15 cellular contexts compared by ENCODE assay signal in the genomic region with DNA sequence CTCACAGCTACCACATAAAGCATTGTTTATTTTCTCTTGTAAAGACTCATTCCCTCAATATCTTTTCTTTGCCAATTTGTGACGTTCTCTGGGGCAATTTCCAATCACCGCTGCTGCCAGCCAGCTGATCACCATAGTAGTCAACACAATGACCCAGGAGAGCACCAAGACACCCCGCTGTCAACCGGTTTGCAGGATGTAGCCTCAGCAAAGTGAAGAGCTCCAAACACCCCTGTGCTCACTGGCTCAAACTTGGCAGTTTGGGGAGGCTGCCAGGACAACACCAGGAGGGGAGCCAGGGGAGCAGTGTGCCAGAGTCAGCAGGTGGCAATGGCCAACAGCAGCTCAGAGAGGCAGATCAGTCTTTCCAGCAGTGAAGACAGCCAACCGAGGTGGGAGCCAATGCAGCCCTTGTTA.
DNase-seq lines count a peak whose midpoint lies in the region; ATAC-seq, FAIRE-seq and TF ChIP-seq lines count a peak whose summit lies in the region.
"Had no signal": no experiment of that assay in that cellular context is flagged by ENCODE, and none has a peak within 500 bp of the region (broad histone marks: within the 10 kb centered on the region; RNA-seq: fewer than 3 reads in every experiment).

No MANE protein-coding gene starts in this region.

- no peak overlapping the region for H3K9ac ChIP-seq in IMR-90 (ENCODE audit: low read depth, low read length)
- no peak overlapping the region for H3K9ac ChIP-seq in smooth muscle cell (ENCODE audit: low read depth)

- POLR2A ChIA-PET in IMR-90 (lab: Charles Lee; ENCODE audit: unreplicated experiment) (no interaction called here), Caco-2 (lab: Charles Lee) (no interaction called here)

- H3K4me3 Mint-ChIP-seq in Caco-2 (ENCODE audit: unreplicated experiment), result no peak overlapping the region
- H3K4me3 Mint-ChIP-seq: CD14-positive monocyte, T-cell had no signal

- H3K36me3 Mint-ChIP-seq in Caco-2 (ENCODE audit: insufficient read depth, unreplicated experiment), result no peaks in the 10 kb centered on the region
- H3K36me3 Mint-ChIP-seq: CD14-positive monocyte, T-cell had no signal

- peak overlapping the region; percentile 11 for H2AFZ ChIP-seq in IMR-90 (replicated peaks; ENCODE audit: low read length, poor library complexity)
- no peak overlapping the region for H2AFZ ChIP-seq in smooth muscle cell (ENCODE audit: low read depth)

- H3K79me2 ChIP-seq in smooth muscle cell (ENCODE audit: low read depth), result no peaks in the 10 kb centered on the region

- CTCF ChIA-PET in IMR-90 (lab: Yijun Ruan, JAX), result interaction anchor here (0.8 to 1.0 kb wide), 2 partner anchors 9 to 140 kb away, joined by 3 to 4 read pairs; no protein-coding TSS in a partner anchor
- CTCF ChIA-PET in Caco-2 (lab: Charles Lee), result no interaction called here

- in situ Hi-C loops in IMR-90 (cut with MboI; ENCODE audit: low sequenced_read_pairs), result no loop called here

- H3K27ac Mint-ChIP-seq in Caco-2 (ENCODE audit: unreplicated experiment), result no peak overlapping the region
- H3K27ac Mint-ChIP-seq: CD14-positive monocyte, T-cell had no signal

- H2BK5ac ChIP-seq in IMR-90 (ENCODE audit: low read depth, low read length, poor library complexity, severe bottlenecking), result no peak overlapping the region

- no peaks in the 10 kb centered on the region for H4K20me1 ChIP-seq in IMR-90 (ENCODE audit: insufficient read depth, low read length)
- H4K20me1 ChIP-seq in smooth muscle cell (ENCODE audit: low read depth), result no peaks in the 10 kb centered on the region

- H3K27me3 ChIP-seq in IMR-90 (ENCODE audit: control insufficient read depth, insufficient read depth, low read length), result peaks cover 2% of the 10 kb centered on the region
- H3K27me3 ChIP-seq in smooth muscle cell (ENCODE audit: low read depth), result no peaks in the 10 kb centered on the region
- H3K27me3 ChIP-seq in Caco-2 (replicated peaks; ENCODE audit: control insufficient read depth, insufficient read depth, low read length), result no peaks in the 10 kb centered on the region

- H2AK9ac ChIP-seq in IMR-90 (replicated peaks; ENCODE audit: low read depth, low read length, poor library complexity), result no peak overlapping the region

- H3K4me3 ChIP-seq in IMR-90 (ENCODE audit: insufficient read depth, low read depth, low read length) (no peak overlapping the region), smooth muscle cell (no peak overlapping the region), Caco-2 (ENCODE audit: low read depth, low read length) (no peak overlapping the region)
- H3K4me3 ChIP-seq: GM12878 had no signal

- no peak overlapping the region for H3K56ac ChIP-seq in IMR-90 (ENCODE audit: extremely low read depth, insufficient read depth, low read length)

- FAIRE-seq in urothelium cell line (lab: Jason Lieb, UNC), result no peak
- FAIRE-seq: GM12878, kidney had no signal

- no peak for TF ChIP-seq RAD21 in IMR-90 (IDR thresholded peaks at IDR 0.05; ENCODE audit: low read length)

- peaks cover 9% of the 10 kb centered on the region for H3K4me1 ChIP-seq in IMR-90 (ENCODE audit: control insufficient read depth, insufficient read depth, low read length)
- no peaks in the 10 kb centered on the region for H3K4me1 ChIP-seq in smooth muscle cell (ENCODE audit: low read depth)
- H3K4me1 ChIP-seq in Caco-2, result no peaks in the 10 kb centered on the region

- TF ChIP-seq POLR2A in IMR-90 (IDR thresholded peaks at IDR 0.05; ENCODE audit: low read depth, low read length), result no peak

- H3K9me3 ChIP-seq in IMR-90 (ENCODE audit: control insufficient read depth, insufficient read depth, low read length) (no peaks in the 10 kb centered on the region), smooth muscle cell (replicated peaks; ENCODE audit: low read depth) (no peaks in the 10 kb centered on the region), Caco-2 (no peaks in the 10 kb centered on the region)

- dilution Hi-C loops in IMR-90 (cut with HindIII; ENCODE audit: low sequenced_read_pairs, unreplicated experiment), result no loop called here

- H3K23ac ChIP-seq in IMR-90 (ENCODE audit: low read depth, low read length), result no peak overlapping the region

- H3K9me1 ChIP-seq in IMR-90 (ENCODE audit: insufficient read depth, low read length), result peaks cover 7% of the 10 kb centered on the region

- no peaks in the 10 kb centered on the region for H3K79me1 ChIP-seq in IMR-90 (ENCODE audit: low read depth in 1 of 2, low read length in 2 of 2)

- WGBS in IMR-90 (ENCODE audit: extremely low coverage in 2 of 2, insufficient read length in 1 of 2), 2 experiments, result no CpG with 5 or more reads among the region's 5 CpGs
- WGBS in smooth muscle cell (ENCODE audit: low lambda C conversion rate), result 86% methylated on average over 5 of the region's 5 CpGs

- peaks cover 3% of the 10 kb centered on the region for H3K27me3 Mint-ChIP-seq in Caco-2 (ENCODE audit: insufficient read depth, unreplicated experiment)
- H3K27me3 Mint-ChIP-seq: T-cell had no signal

- DNase-seq in IMR-90 (peak; percentile 53), amygdala (lab: John Stamatoyannopoulos, UW) (peak in 34 of 56 donors; percentile 2 to 54 (median 14)), left ventricle myocardium superior (peak; percentile 32), smooth muscle cell (lab: John Stamatoyannopoulos, UW; ENCODE audit: unreplicated experiment) (no peak), Caco-2 (no peak), cerebellum (ENCODE audit: low spot score) (no peak), urothelium cell line (ENCODE audit: low spot score) (no peak)
- DNase-seq: effector CD4-positive, alpha-beta T cell; foreskin melanocyte; kidney; T-cell had no signal

- peak overlapping the region; percentile 57; the same call in 1 of the 2 replicates for H3K27ac ChIP-seq in IMR-90 (ENCODE audit: insufficient read depth, low read length)
- H3K27ac ChIP-seq in smooth muscle cell (ENCODE audit: low read depth), result no peak overlapping the region
- H3K27ac ChIP-seq: RWPE1 had no signal

- intact Hi-C loops in IMR-90 (cut with micrococcal nuclease) (no loop called here), left ventricle myocardium superior (cut with micrococcal nuclease) (no loop called here), Caco-2 (cut with micrococcal nuclease; ENCODE audit: unreplicated experiment) (loop anchor here (10.0 kb wide), 1 partner anchor 728 kb away; no protein-coding TSS in a partner anchor)

- H3K4me2 ChIP-seq in IMR-90 (ENCODE audit: low read depth, low read length) (peak overlapping the region; percentile 82; the same call in 1 of the 2 replicates), smooth muscle cell (peak overlapping the region; percentile 53)

- H4K5ac ChIP-seq in IMR-90 (ENCODE audit: low read depth, low read length), result no peak overlapping the region

- H2AK5ac ChIP-seq in IMR-90 (ENCODE audit: low read depth, low read length), result no peak overlapping the region

- H3F3A ChIP-seq in smooth muscle cell (ENCODE audit: low read depth), result peaks cover 4% of the 10 kb centered on the region

- H3K36me3 ChIP-seq in IMR-90 (ENCODE audit: control insufficient read depth, insufficient read depth, low read length) (no peaks in the 10 kb centered on the region), smooth muscle cell (ENCODE audit: low read depth) (no peaks in the 10 kb centered on the region), Caco-2 (ENCODE audit: control insufficient read depth, insufficient read depth, low read length) (no peaks in the 10 kb centered on the region)

- no peak overlapping the region; the same call in 2 of the 3 replicates for H2BK15ac ChIP-seq in IMR-90 (ENCODE audit: low read depth, low read length)

- H3K4ac ChIP-seq in IMR-90 (ENCODE audit: low read depth, low read length), result peak overlapping the region; percentile 36

- H2BK20ac ChIP-seq in IMR-90 (ENCODE audit: low read depth, low read length), result peak overlapping the region; percentile 30; the same call in 1 of the 2 replicates

- H3K14ac ChIP-seq in IMR-90 (replicated peaks; ENCODE audit: low read depth, low read length), result no peak overlapping the region

- H3K4me1 Mint-ChIP-seq in Caco-2 (ENCODE audit: low read depth, unreplicated experiment), result peaks cover 6% of the 10 kb centered on the region
- H3K4me1 Mint-ChIP-seq: CD14-positive monocyte had no signal

- H2BK120ac ChIP-seq in IMR-90 (ENCODE audit: low read depth, low read length), result peak overlapping the region; percentile 55

- peak; percentile 33 for ATAC-seq in IMR-90 (ENCODE audit: low read depth)
- peak; percentile 67 for ATAC-seq in left ventricle myocardium superior
- no peak for ATAC-seq in GM18909 (IDR thresholded peaks at IDR 0.05; ENCODE audit: poor library complexity, unreplicated experiment)
- ATAC-seq: GM12878, T-cell had no signal

- H3K9me3 Mint-ChIP-seq in Caco-2 (ENCODE audit: unreplicated experiment), result no peaks in the 10 kb centered on the region
- H3K9me3 Mint-ChIP-seq: T-cell had no signal

- H3K18ac ChIP-seq in IMR-90 (ENCODE audit: low read depth, low read length), result peak overlapping the region; percentile 5; the same call in 1 of the 2 replicates

- BruUV-seq in IMR-90 (replicated peaks; lab: Mats Ljungman, UMichigan) (no TSS peak), Caco-2 (replicated peaks; lab: Mats Ljungman, UMichigan) (no TSS peak)

- no peak overlapping the region; a peak in 1 of 4 replicates for H4K8ac ChIP-seq in IMR-90 (ENCODE audit: low read depth in 2 of 2, low read length in 2 of 2)

- no peak overlapping the region for H4K91ac ChIP-seq in IMR-90 (ENCODE audit: insufficient read depth, low read depth, low read length)

- TF ChIP-seq CTCF in IMR-90 (conservative IDR thresholded peaks at IDR 0.05; ENCODE audit: low read depth, low read length) (no peak), smooth muscle cell (IDR thresholded peaks at IDR 0.05; ENCODE audit: borderline replicate concordance, insufficient read depth, poor library complexity, severe bottlenecking) (no peak), Caco-2 (IDR thresholded peaks at IDR 0.05; ENCODE audit: insufficient read depth in 1 of 2, low read depth in 1 of 2, low read length in 1 of 2, severe bottlenecking in 1 of 2, unreplicated experiment in 1 of 2) (no peak)

TF ChIP-seq in IMR-90, 13 proteins besides CTCF, POLR2A, EP300 and RAD21 (continues in another document):
- TF ChIP-seq SMC3 (IDR thresholded peaks at IDR 0.05; ENCODE audit: low read depth, low read length), result no peak
- no peak for TF ChIP-seq RFX5 (IDR thresholded peaks at IDR 0.05; ENCODE audit: low read depth, low read length)
- TF ChIP-seq CEBPB (IDR thresholded peaks at IDR 0.05; ENCODE audit: low read depth, low read length), result no peak
- TF ChIP-seq, protein P1, sequence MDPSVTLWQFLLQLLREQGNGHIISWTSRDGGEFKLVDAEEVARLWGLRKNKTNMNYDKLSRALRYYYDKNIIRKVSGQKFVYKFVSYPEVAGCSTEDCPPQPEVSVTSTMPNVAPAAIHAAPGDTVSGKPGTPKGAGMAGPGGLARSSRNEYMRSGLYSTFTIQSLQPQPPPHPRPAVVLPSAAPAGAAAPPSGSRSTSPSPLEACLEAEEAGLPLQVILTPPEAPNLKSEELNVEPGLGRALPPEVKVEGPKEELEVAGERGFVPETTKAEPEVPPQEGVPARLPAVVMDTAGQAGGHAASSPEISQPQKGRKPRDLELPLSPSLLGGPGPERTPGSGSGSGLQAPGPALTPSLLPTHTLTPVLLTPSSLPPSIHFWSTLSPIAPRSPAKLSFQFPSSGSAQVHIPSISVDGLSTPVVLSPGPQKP (IDR thresholded peaks at IDR 0.05; ENCODE audit: borderline replicate concordance, low read depth, low read length), result no peak
- no peak for TF ChIP-seq MXI1 (IDR thresholded peaks at IDR 0.05; ENCODE audit: borderline replicate concordance, low read depth, low read length)
- no peak for TF ChIP-seq MAFK (IDR thresholded peaks at IDR 0.05; ENCODE audit: low read depth, low read length)

Comparison
In these comparisons a context has a peak if more than half of its experiments do, and no peak if none do; other contexts are left out.
1. DNase-seq: peak in IMR-90 (single experiment), amygdala (34 of 56) and left ventricle myocardium superior (single experiment); none in smooth muscle cell (single experiment), Caco-2 (0 of 2), cerebellum (single experiment) and urothelium cell line (single experiment).